In genomic region chr2:44786818-44787214, GRCh38 we compare ENCODE assay signal across 34 cellular contexts.
"Had no signal": no experiment of that assay in that cellular context is flagged by ENCODE, and none has a peak within 500 bp of the region (broad histone marks: within the 10 kb centered on the region; RNA-seq: fewer than 3 reads in every experiment).

No MANE protein-coding gene starts in this region.

- DNase-seq: activated CD4-positive, alpha-beta memory T cell treated with anti-CD3 and anti-CD28 coated beads for 36 hours; activated CD4-positive, alpha-beta T cell treated with anti-CD3 and anti-CD28 coated beads for 36 hours; activated CD4-positive, alpha-beta T cell treated with anti-CD3 and anti-CD28 coated beads, Interleukin-2, amount 10 ng/mL, durations not matched to agents 24 days and 14 days; activated CD4-positive, CD25-positive, alpha-beta regulatory T cell; activated CD4-positive, CD25-positive, alpha-beta regulatory T cell treated with anti-CD3 and anti-CD28 coated beads, Interleukin-2, amount 50 U/mL, for 72 hours; activated CD8-positive, alpha-beta memory T cell treated with anti-CD3 and anti-CD28 coated beads, Interleukin-2, amount 10 ng/mL, durations not matched to agents 7 days and 5 days; activated CD8-positive, alpha-beta memory T cell treated with anti-CD3 and anti-CD28 coated beads, Interleukin-2, amount 50 U/mL, for 4 hours; activated CD8-positive, alpha-beta T cell treated with anti-CD3 and anti-CD28 coated beads, Interleukin-2, amount 10 ng/mL, durations not matched to agents 7 days and 5 days; activated effector memory CD4-positive, alpha-beta T cell treated with anti-CD3 and anti-CD28 coated beads, Interleukin-2, amount 50 U/mL, for 16 hours; activated naive CD4-positive, alpha-beta T cell; activated naive CD4-positive, alpha-beta T cell treated with anti-CD3 and anti-CD28 coated beads, Interleukin-2, amount 10 ng/mL, durations not matched to agents 7 days and 5 days; activated naive CD8-positive, alpha-beta T cell treated with anti-CD3 and anti-CD28 coated beads, Interleukin-2, amount 10 ng/mL, durations not matched to agents 7 days and 5 days; activated T-cell treated with anti-CD3 and anti-CD28 coated beads, Interleukin-2, amount 50 U/mL, for 1 hour; activated T-cell treated with anti-CD3 and anti-CD28 coated beads, Interleukin-2, amount 50 U/mL, for 48 hours; brain microvascular endothelial cell; dorsolateral prefrontal cortex; effector memory CD4-positive, alpha-beta T cell; endodermal cell; foreskin fibroblast; T-helper 1 cell; T-helper 17 cell; T1000; WERI-Rb-1 had no signal

- H3K36me3 Mint-ChIP-seq: activated CD4-positive, alpha-beta memory T cell treated with anti-CD3 and anti-CD28 coated beads for 36 hours; activated CD8-positive, alpha-beta memory T cell treated with anti-CD3 and anti-CD28 coated beads, Interleukin-2, amount 10 ng/mL, durations not matched to agents 7 days and 5 days; activated naive CD4-positive, alpha-beta T cell treated with anti-CD3 and anti-CD28 coated beads, Interleukin-2, amount 10 ng/mL, durations not matched to agents 7 days and 5 days had no signal

- ATAC-seq: activated CD4-positive, alpha-beta T cell treated with anti-CD3 and anti-CD28 coated beads for 36 hours; activated CD8-positive, alpha-beta memory T cell treated with anti-CD3 and anti-CD28 coated beads, Interleukin-2, amount 10 ng/mL, durations not matched to agents 7 days and 5 days; activated CD8-positive, alpha-beta T cell treated with anti-CD3 and anti-CD28 coated beads, Interleukin-2, amount 10 ng/mL, durations not matched to agents 7 days and 5 days; activated naive CD4-positive, alpha-beta T cell treated with anti-CD3 and anti-CD28 coated beads, Interleukin-2, amount 50 U/mL, for 72 hours; esophagus mucosa; T-helper 17 cell had no signal

- H3K4me1 Mint-ChIP-seq: activated CD4-positive, alpha-beta T cell treated with anti-CD3 and anti-CD28 coated beads for 36 hours; activated CD4-positive, alpha-beta T cell treated with anti-CD3 and anti-CD28 coated beads, Interleukin-2, amount 10 ng/mL, durations not matched to agents 24 days and 14 days; activated CD8-positive, alpha-beta memory T cell treated with anti-CD3 and anti-CD28 coated beads, Interleukin-2, amount 10 ng/mL, durations not matched to agents 7 days and 5 days; activated naive CD4-positive, alpha-beta T cell treated with anti-CD3 and anti-CD28 coated beads, Interleukin-2, amount 10 ng/mL, durations not matched to agents 7 days and 5 days; activated naive CD8-positive, alpha-beta T cell treated with anti-CD3 and anti-CD28 coated beads, Interleukin-2, amount 10 ng/mL, durations not matched to agents 7 days and 5 days; central memory CD8-positive, alpha-beta T cell; T-helper 17 cell had no signal

- H3K9me3 Mint-ChIP-seq: activated CD4-positive, alpha-beta memory T cell treated with anti-CD3 and anti-CD28 coated beads for 36 hours; activated naive CD4-positive, alpha-beta T cell treated with anti-CD3 and anti-CD28 coated beads, Interleukin-2, amount 10 ng/mL, durations not matched to agents 7 days and 5 days; activated T-helper 1 cell treated with anti-CD3 and anti-CD28 coated beads, Interleukin-12 subunit alpha, Interleukin-12 subunit beta, Interleukin-2, Interleukin-4 antibody, amounts not matched to agents 30 ng/mL and 10 ng/mL and 1 ng/mL, durations not matched to agents 14 hours and 24 hours and 36 hours; activated T-helper 2 cell treated with anti-CD3 and anti-CD28 coated beads, Interferon-gamma antibody, Interleukin-2, Interleukin-4, amounts not matched to agents 10 μg/mL and 5 μg/mL and 100 μg/mL, durations not matched to agents 14 hours and 24 hours and 36 hours; central memory CD8-positive, alpha-beta T cell; dendritic cell treated with granulocyte-macrophage colony-stimulating factor and Interleukin-4, amounts not matched to agents 40 ng/mL and 50 ng/mL, for 4 days had no signal

- FAIRE-seq: astrocyte, bronchial epithelial cell, frontal cortex had no signal

- H3K36me3 ChIP-seq: brain microvascular endothelial cell, WERI-Rb-1 had no signal

- H3K27ac Mint-ChIP-seq: activated CD4-positive, alpha-beta memory T cell treated with anti-CD3 and anti-CD28 coated beads for 36 hours; activated CD4-positive, alpha-beta T cell treated with anti-CD3 and anti-CD28 coated beads for 36 hours; activated CD4-positive, alpha-beta T cell treated with anti-CD3 and anti-CD28 coated beads, Interleukin-2, amount 10 ng/mL, durations not matched to agents 24 days and 14 days; activated CD8-positive, alpha-beta memory T cell treated with anti-CD3 and anti-CD28 coated beads, Interleukin-2, amount 10 ng/mL, durations not matched to agents 7 days and 5 days; activated CD8-positive, alpha-beta T cell treated with anti-CD3 and anti-CD28 coated beads, Interleukin-2, amount 10 ng/mL, durations not matched to agents 7 days and 5 days; activated naive CD4-positive, alpha-beta T cell treated with anti-CD3 and anti-CD28 coated beads, Interleukin-2, amount 10 ng/mL, durations not matched to agents 7 days and 5 days; activated naive CD4-positive, alpha-beta T cell treated with anti-CD3 and anti-CD28 coated beads, Interleukin-2, amount 50 U/mL, for 72 hours; activated naive CD8-positive, alpha-beta T cell treated with anti-CD3 and anti-CD28 coated beads, Interleukin-2, amount 10 ng/mL, durations not matched to agents 7 days and 5 days; activated T-helper 1 cell treated with anti-CD3 and anti-CD28 coated beads, Interleukin-12 subunit alpha, Interleukin-12 subunit beta, Interleukin-2, Interleukin-4 antibody, amounts not matched to agents 30 ng/mL and 10 ng/mL and 1 ng/mL, durations not matched to agents 14 hours and 24 hours and 36 hours; activated T-helper 2 cell treated with anti-CD3 and anti-CD28 coated beads, Interferon-gamma antibody, Interleukin-2, Interleukin-4, amounts not matched to agents 10 μg/mL and 5 μg/mL and 100 μg/mL, durations not matched to agents 14 hours and 24 hours and 36 hours; dendritic cell treated with granulocyte-macrophage colony-stimulating factor and Interleukin-4, amounts not matched to agents 40 ng/mL and 50 ng/mL, for 4 days; endodermal cell; T-helper 17 cell; T-helper 2 cell treated with Interferon-gamma antibody and Interleukin-4, amounts not matched to agents 5 μg/mL and 100 μg/mL, for 36 hours had no signal

- H3K4me3 Mint-ChIP-seq: activated CD4-positive, alpha-beta memory T cell treated with anti-CD3 and anti-CD28 coated beads for 36 hours; activated CD4-positive, alpha-beta T cell treated with anti-CD3 and anti-CD28 coated beads for 36 hours; activated CD4-positive, alpha-beta T cell treated with anti-CD3 and anti-CD28 coated beads, Interleukin-2, amount 10 ng/mL, durations not matched to agents 24 days and 14 days; activated CD8-positive, alpha-beta memory T cell treated with anti-CD3 and anti-CD28 coated beads, Interleukin-2, amount 10 ng/mL, durations not matched to agents 7 days and 5 days; activated CD8-positive, alpha-beta T cell treated with anti-CD3 and anti-CD28 coated beads, Interleukin-2, amount 10 ng/mL, durations not matched to agents 7 days and 5 days; activated naive CD4-positive, alpha-beta T cell treated with anti-CD3 and anti-CD28 coated beads, Interleukin-2, amount 10 ng/mL, durations not matched to agents 7 days and 5 days; activated naive CD8-positive, alpha-beta T cell treated with anti-CD3 and anti-CD28 coated beads, Interleukin-2, amount 10 ng/mL, durations not matched to agents 7 days and 5 days; activated T-helper 1 cell treated with anti-CD3 and anti-CD28 coated beads, Interleukin-12 subunit alpha, Interleukin-12 subunit beta, Interleukin-2, Interleukin-4 antibody, amounts not matched to agents 30 ng/mL and 10 ng/mL and 1 ng/mL, durations not matched to agents 14 hours and 24 hours and 36 hours; central memory CD8-positive, alpha-beta T cell; dendritic cell treated with granulocyte-macrophage colony-stimulating factor and Interleukin-4, amounts not matched to agents 40 ng/mL and 50 ng/mL, for 4 days; endodermal cell; T-helper 17 cell; T-helper 2 cell treated with Interferon-gamma antibody and Interleukin-4, amounts not matched to agents 5 μg/mL and 100 μg/mL, for 36 hours had no signal

- H3K27ac ChIP-seq: brain microvascular endothelial cell, coronary artery, dorsolateral prefrontal cortex, WERI-Rb-1 had no signal

- H3K4me3 ChIP-seq: coronary artery, dorsolateral prefrontal cortex had no signal
